9 cellular contexts compared by ENCODE assay signal in genomic region chr3:9897408-9898372, GRCh38. TPM values are rescaled to one million over a fixed set of nuclear protein-coding genes. Genes with fewer than 3 reads are reported as not detected.
DNase-seq lines count a peak whose midpoint lies in the region; ATAC-seq, FAIRE-seq and TF ChIP-seq lines count a peak whose summit lies in the region.
"Had no signal": no experiment of that assay in that cellular context is flagged by ENCODE, and none has a peak within 500 bp of the region (broad histone marks: within the 10 kb centered on the region; RNA-seq: fewer than 3 reads in every experiment).

No MANE protein-coding gene starts in this region.

- H3K4me3 Mint-ChIP-seq in chondrocyte (ENCODE audit: unreplicated experiment): no peak overlapping the region
- H3K4me3 Mint-ChIP-seq in nephron: peak overlapping the region in 1 of 3 experiments; percentile 2

- H3K27ac Mint-ChIP-seq in chondrocyte (ENCODE audit: unreplicated experiment): peak overlapping the region; percentile 72
- H3K27ac Mint-ChIP-seq in nephron: peak overlapping the region; percentile 84 to 89 (median 88)

- DNase-seq in GM19239 (ENCODE audit: insufficient read length, low spot score) (no peak), HT1080 (ENCODE audit: low read depth) (peak; percentile 63), chondrocyte (ENCODE audit: low spot score) (no peak), SIG-M5 (lab: John Stamatoyannopoulos, UW) (no peak), GOT3 (lab: John Stamatoyannopoulos, UW) (no peak)
- no peak for DNase-seq in activated naive CD4-positive, alpha-beta T cell treated with Interleukin-2 at 50 U/mL for 16 hours

- H3K9me3 Mint-ChIP-seq in chondrocyte (ENCODE audit: low read depth) (no peaks in the 10 kb centered on the region), nephron (no peaks in the 10 kb centered on the region)

- peaks cover 58% of the 10 kb centered on the region for H3K4me1 Mint-ChIP-seq in chondrocyte (ENCODE audit: low read depth)
- H3K4me1 Mint-ChIP-seq in nephron: peaks cover 40% of the 10 kb centered on the region

- H3K27me3 Mint-ChIP-seq in chondrocyte (ENCODE audit: low read depth) (no peaks in the 10 kb centered on the region), nephron (ENCODE audit: low read depth) (no peaks in the 10 kb centered on the region)

- TF ChIP-seq CTCF in chondrocyte (IDR thresholded peaks at IDR 0.05) (no peak), nephron (IDR thresholded peaks at IDR 0.05; ENCODE audit: unreplicated experiment in 3 of 3) (no peak)

- FAIRE-seq in GM19239 (lab: Jason Lieb, UNC): peak; percentile 52

- H3K36me3 Mint-ChIP-seq in chondrocyte (ENCODE audit: low read depth) (peaks cover 7% of the 10 kb centered on the region), nephron (ENCODE audit: low read depth) (peaks cover 25% of the 10 kb centered on the region)

- no peak for ATAC-seq in GM19324 (IDR thresholded peaks at IDR 0.05; ENCODE audit: low FRiP score, unreplicated experiment)

RNA-seq across cellular contexts. Expression of gene IL17RE, which starts 5.0 kb away (rescaled TPM):
- total RNA-seq in HT1080 (2014; rRNA removed; shearing (Covaris generic)): 0.66 TPM in 1 of 2 replicates, not detected in the other
- 0.23 and 0.40 TPM in 2 replicates for polyA plus RNA-seq in HT1080 (2015; cell fraction: cytosol; rRNA removed)
- 0.33 and 1.6 TPM in 2 replicates for polyA plus RNA-seq in HT1080 (2015; cell fraction: nucleus; rRNA removed)
- 0.42 to 1.6 TPM (median 0.92 TPM) in 3 replicates for total RNA-seq in chondrocyte

RNA-seq across cellular contexts. Expression of gene JAGN1, which starts 7.3 kb away (rescaled TPM):
- 34.1 and 45.6 TPM in 2 replicates for total RNA-seq in HT1080 (2014; rRNA removed; shearing (Covaris generic))
- 33.7 and 37.8 TPM in 2 replicates for polyA plus RNA-seq in HT1080 (2015; cell fraction: cytosol; rRNA removed)
- polyA plus RNA-seq in HT1080 (2015; cell fraction: nucleus; rRNA removed): 12.1 and 15.0 TPM in 2 replicates
- 20.3 to 25.1 TPM (median 24.5 TPM) in 3 replicates for total RNA-seq in chondrocyte

RNA-seq across cellular contexts. Expression of gene CIDEC, which starts 17.6 kb away (rescaled TPM):
- 0.14 TPM in 1 of 2 replicates, not detected in the other for total RNA-seq in HT1080 (2014; rRNA removed; shearing (Covaris generic))
- not detected in 2 replicates for polyA plus RNA-seq in HT1080 (2015; cell fraction: cytosol; rRNA removed)
- not detected in 2 replicates for polyA plus RNA-seq in HT1080 (2015; cell fraction: nucleus; rRNA removed)
- total RNA-seq in chondrocyte: not detected in 3 replicates
- total RNA-seq: T-helper 2 cell treated with Interferon-gamma antibody and Interleukin-4, amounts not matched to agents 100 ng/mL and 5 ng/mL, for 36 hours had no signal

RNA-seq across cellular contexts. Expression of gene IL17RC, which starts 19.2 kb away (rescaled TPM):
- total RNA-seq in HT1080 (2014; rRNA removed; shearing (Covaris generic)): 11.9 and 12.0 TPM in 2 replicates
- polyA plus RNA-seq in HT1080 (2015; cell fraction: cytosol; rRNA removed): 11.6 and 12.3 TPM in 2 replicates
- polyA plus RNA-seq in HT1080 (2015; cell fraction: nucleus; rRNA removed): 31.4 and 34.7 TPM in 2 replicates
- 20.8 to 26.4 TPM (median 21.3 TPM) in 3 replicates for total RNA-seq in chondrocyte

RNA-seq across cellular contexts. Expression of gene CRELD1, which starts 35.9 kb away (rescaled TPM):
- total RNA-seq in HT1080 (2014; rRNA removed; shearing (Covaris generic)): 0.27 and 1.6 TPM in 2 replicates
- polyA plus RNA-seq in HT1080 (2015; cell fraction: cytosol; rRNA removed): 0.24 and 0.40 TPM in 2 replicates
- 4.6 and 10.1 TPM in 2 replicates for polyA plus RNA-seq in HT1080 (2015; cell fraction: nucleus; rRNA removed)
- total RNA-seq in chondrocyte: 26.5 to 29.9 TPM (median 28.2 TPM) in 3 replicates
